In the genomic region with DNA sequence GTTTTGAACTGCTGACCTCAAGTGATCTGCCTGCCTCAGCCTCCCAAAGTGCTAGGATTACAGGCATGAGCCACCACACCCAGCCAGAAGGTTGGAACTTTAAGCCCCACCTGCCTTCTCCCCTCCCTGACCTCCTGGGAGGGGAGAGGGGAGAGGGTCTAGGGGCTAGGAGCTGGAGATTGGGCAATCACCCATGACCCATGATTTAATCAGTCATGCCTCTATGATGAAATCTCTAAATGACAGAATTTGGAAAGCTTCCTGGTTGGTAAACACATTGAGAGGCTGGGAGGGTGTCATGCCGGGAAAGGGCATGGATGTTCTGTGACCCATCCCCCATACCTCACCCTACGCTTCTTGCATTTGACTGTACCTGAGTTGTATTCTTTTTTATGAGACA, we compare ENCODE assay signal across 19 cellular contexts. TPM values are rescaled to one million over a fixed set of nuclear protein-coding genes. Genes with fewer than 3 reads are reported as not detected.
A peak's percentile ranks its signal among the peaks of the same experiment; 100 is the strongest.
DNase-seq lines count a peak whose midpoint lies in the region; ATAC-seq, FAIRE-seq and TF ChIP-seq lines count a peak whose summit lies in the region.
"Had no signal": no experiment of that assay in that cellular context is flagged by ENCODE, and none has a peak within 500 bp of the region (broad histone marks: within the 10 kb centered on the region; RNA-seq: fewer than 3 reads in every experiment).

No MANE protein-coding gene starts in this region.

- H3K9me3 ChIP-seq in pancreas, result no peaks in the 10 kb centered on the region
- H3K9me3 ChIP-seq in spleen, result no peaks in the 10 kb centered on the region
- H3K9me3 ChIP-seq: HAP-1, heart right ventricle had no signal

- DNase-seq in CD1c-positive myeloid dendritic cell (ENCODE audit: extremely low spot score), result peak; percentile 2
- DNase-seq in NB4 (ENCODE audit: low read depth), result peak; percentile 74
- peak in 4 of 6 donors; percentile 51 to 74 (median 64) for DNase-seq in pancreas
- DNase-seq in epidermal melanocyte (ENCODE audit: insufficient read length, low spot score), result no peak
- DNase-seq in spleen, result no peak
- no peak for DNase-seq in cerebellum (ENCODE audit: low spot score)
- DNase-seq: activated T-cell treated with anti-CD3 and anti-CD28 coated beads, Interleukin-2, amount 50 U/mL, for 24 hours; effector CD4-positive, alpha-beta T cell; heart right ventricle; mesendoderm; NCI-H1417 treated with DMSO at 0.1 percent for 48 hours; stimulated activated CD4-positive, alpha-beta T cell treated with anti-CD3 and anti-CD28 coated beads, Interleukin-2, amount 100 ng/mL, for 48 hours; SW 1271 had no signal

- WGBS in pancreas, 2 donors, result 23 to 30% methylated on average over 2 of the region's 2 CpGs
- WGBS in spleen, 5 donors, result 45 to 81% (median 71%) methylated on average over 2 of the region's 2 CpGs

- no peak for FAIRE-seq in pancreas (lab: Jason Lieb, UNC)
- FAIRE-seq: HTR-8/SVneo had no signal

- H3K36me3 ChIP-seq in pancreas, result peaks cover 0 to 41% (median 0%) of the 10 kb centered on the region in 3 donors
- peaks cover 0 to 100% (median 65%) of the 10 kb centered on the region in 6 donors for H3K36me3 ChIP-seq in spleen

- TF ChIP-seq CTCF in NB4 (IDR thresholded peaks at IDR 0.05; ENCODE audit: low read depth, low read length), result no peak
- TF ChIP-seq CTCF in pancreas (IDR thresholded peaks at IDR 0.05), result no peak
- no peak for TF ChIP-seq CTCF in spleen (IDR thresholded peaks at IDR 0.05 in 8 of 11, conservative IDR thresholded peaks at IDR 0.05 in 3 of 11)

- peaks cover 12% of the 10 kb centered on the region for H3K4me1 Mint-ChIP-seq in dendritic cell treated with granulocyte-macrophage colony-stimulating factor and Interleukin-4, amounts not matched to agents 40 ng/mL and 50 ng/mL, for 4 days (ENCODE audit: low read depth)

- no peak for TF ChIP-seq POLR2A in NB4 (IDR thresholded peaks at IDR 0.05; ENCODE audit: extremely low read depth, insufficient read length)
- no peak for TF ChIP-seq POLR2A in spleen (IDR thresholded peaks at IDR 0.05)

- no peaks in the 10 kb centered on the region for H3K9me3 Mint-ChIP-seq in dendritic cell treated with granulocyte-macrophage colony-stimulating factor and Interleukin-4, amounts not matched to agents 40 ng/mL and 50 ng/mL, for 4 days
- H3K9me3 Mint-ChIP-seq: activated T-cell treated with anti-CD3 and anti-CD28 coated beads, Interleukin-2, amount 50 U/mL, for 24 hours; stimulated activated memory B cell treated with anti-CD40 and anti-IgM and Interleukin-4, amounts not matched to agents 10 μg/mL and 1 μg/mL and 100 μg/mL, for 72 hours had no signal

- H3K4me1 ChIP-seq in pancreas (peaks cover 0 to 16% (median 2%) of the 10 kb centered on the region in 3 donors), spleen (peaks cover 0 to 28% (median 1%) of the 10 kb centered on the region in 6 donors)

- peak overlapping the region; percentile 28 for H3K27ac Mint-ChIP-seq in dendritic cell treated with granulocyte-macrophage colony-stimulating factor and Interleukin-4, amounts not matched to agents 40 ng/mL and 50 ng/mL, for 4 days
- H3K27ac Mint-ChIP-seq: activated T-cell treated with anti-CD3 and anti-CD28 coated beads, Interleukin-2, amount 50 U/mL, for 24 hours; stimulated activated memory B cell treated with anti-CD40 and anti-IgM and Interleukin-4, amounts not matched to agents 10 μg/mL and 1 μg/mL and 100 μg/mL, for 72 hours had no signal

- H3K27me3 ChIP-seq in pancreas (no peaks in the 10 kb centered on the region), spleen (replicated peaks in 1 of 7) (no peaks in the 10 kb centered on the region)
- H3K27me3 ChIP-seq: heart right ventricle had no signal

- ATAC-seq in pancreas, result peak; percentile 75 to 84 (median 78)
- no peak for ATAC-seq in HG03039 (IDR thresholded peaks at IDR 0.05; ENCODE audit: unreplicated experiment)
- ATAC-seq: activated CD4-positive, CD25-positive, alpha-beta regulatory T cell treated with anti-CD3 and anti-CD28 coated beads, Interleukin-2, amount 50 U/mL, for 24 hours; stimulated activated memory B cell treated with anti-CD40 and anti-IgM and Interleukin-4, amounts not matched to agents 10 μg/mL and 1 μg/mL and 100 μg/mL, for 72 hours had no signal

- H3K4me3 ChIP-seq in NB4 (ENCODE audit: low read depth, low read length) (no peak overlapping the region), pancreas (no peak overlapping the region), spleen (no peak overlapping the region)
- H3K4me3 ChIP-seq: HAP-1, heart right ventricle had no signal

- no peak overlapping the region for H3K4me3 Mint-ChIP-seq in dendritic cell treated with granulocyte-macrophage colony-stimulating factor and Interleukin-4, amounts not matched to agents 40 ng/mL and 50 ng/mL, for 4 days
- H3K4me3 Mint-ChIP-seq: activated T-cell treated with anti-CD3 and anti-CD28 coated beads, Interleukin-2, amount 50 U/mL, for 24 hours; stimulated activated memory B cell treated with anti-CD40 and anti-IgM and Interleukin-4, amounts not matched to agents 10 μg/mL and 1 μg/mL and 100 μg/mL, for 72 hours had no signal

- H3K27ac ChIP-seq in pancreas (peak overlapping the region in 3 of 4 donors; percentile 49 to 78 (median 56)), spleen (peak overlapping the region in 3 of 8 donors; percentile 71 to 73 (median 72))

- H3K36me3 Mint-ChIP-seq in dendritic cell treated with granulocyte-macrophage colony-stimulating factor and Interleukin-4, amounts not matched to agents 40 ng/mL and 50 ng/mL, for 4 days (ENCODE audit: low read depth), result peaks cover 96% of the 10 kb centered on the region

- H3K27me3 Mint-ChIP-seq in dendritic cell treated with granulocyte-macrophage colony-stimulating factor and Interleukin-4, amounts not matched to agents 40 ng/mL and 50 ng/mL, for 4 days, result no peaks in the 10 kb centered on the region
- H3K27me3 Mint-ChIP-seq: activated T-cell treated with anti-CD3 and anti-CD28 coated beads, Interleukin-2, amount 50 U/mL, for 24 hours; stimulated activated memory B cell treated with anti-CD40 and anti-IgM and Interleukin-4, amounts not matched to agents 10 μg/mL and 1 μg/mL and 100 μg/mL, for 72 hours had no signal

- intact Hi-C loops in dendritic cell treated with granulocyte-macrophage colony-stimulating factor and Interleukin-4, amounts not matched to agents 40 ng/mL and 50 ng/mL, for 4 days (cut with micrococcal nuclease), result no loop called here
- intact Hi-C loops in pancreas (cut with DNase I) (no loop called here), spleen (cut with DNase I; ENCODE audit: low total_unique reads) (no loop called here)

RNA-seq across cellular contexts. Expression of gene TFIP11, which starts 17.1 kb away (rescaled TPM):
- 10 to 100 TPM; 11.0 to 24.2 (median 15.7) TPM for total RNA-seq in pancreas
- polyA plus RNA-seq in pancreas, result 10 to 100 TPM; 20.5 to 26.7 TPM
- 10 to 100 TPM; 30.5 to 46.3 (median 42.2) TPM for total RNA-seq in spleen
- 10 to 100 TPM; 21.5 to 32.1 (median 27.3) TPM for polyA plus RNA-seq in spleen
- 22.8 TPM for total RNA-seq in cerebellum

RNA-seq across cellular contexts. Expression of gene SRRD, which starts 45.7 kb away (rescaled TPM):
- total RNA-seq in pancreas (10 to 100 TPM in 4 of 6 donors, 1 to 10 TPM in 2; 9.5 to 13.6 (median 10.8) TPM), spleen (10 to 100 TPM; 16.4 to 21.1 (median 19.2) TPM), cerebellum (14.7 TPM)
- polyA plus RNA-seq in pancreas (10 to 100 TPM in 1 of 2 donors, 1 to 10 TPM in 1; 6.3 to 11.2 TPM), spleen (10 to 100 TPM in 2 of 3 donors, 1 to 10 TPM in 1; 9.9 to 13.9 (median 12.6) TPM)

RNA-seq across cellular contexts. Expression of gene HPS4, which starts 45.8 kb away (rescaled TPM):
- total RNA-seq in pancreas (10 to 100 TPM; 14.4 to 24.7 (median 19.6) TPM), spleen (10 to 100 TPM; 34.0 to 56.6 (median 41.8) TPM), cerebellum (37.7 TPM)
- polyA plus RNA-seq in pancreas (10 to 100 TPM; 20.5 to 29.5 TPM), spleen (10 to 100 TPM; 15.2 to 23.9 (median 18.8) TPM)

Comparison
In these comparisons a context has a peak if more than half of its experiments do, and no peak if none do; other contexts are left out.
1. DNase-seq: peak in CD1c-positive myeloid dendritic cell (single experiment), NB4 (single experiment) and pancreas (4 of 6); none in epidermal melanocyte (single experiment), spleen (single experiment) and cerebellum (single experiment).